19 cellular contexts compared by ENCODE assay signal in genomic region chr3:15659254-15659975, GRCh38. TPM values are rescaled to one million over a fixed set of nuclear protein-coding genes. Genes with fewer than 3 reads are reported as not detected.
A peak's percentile ranks its signal among the peaks of the same experiment; 100 is the strongest.
DNase-seq lines count a peak whose midpoint lies in the region; ATAC-seq and TF ChIP-seq lines count a peak whose summit lies in the region.
"Had no signal": no experiment of that assay in that cellular context is flagged by ENCODE, and none has a peak within 500 bp of the region (broad histone marks: within the 10 kb centered on the region; RNA-seq: fewer than 3 reads in every experiment).

No MANE protein-coding gene starts in this region.

- H2BK12ac ChIP-seq in H9 (ENCODE audit: insufficient read length, low read depth, low read length), result no peak overlapping the region

- H3K4me3 Mint-ChIP-seq in T-helper 2 cell treated with Interferon-gamma antibody and Interleukin-4, amounts not matched to agents 5 μg/mL and 100 μg/mL, for 36 hours, result peak overlapping the region; percentile 13
- H3K4me3 Mint-ChIP-seq in H9, result no peak overlapping the region
- H3K4me3 Mint-ChIP-seq: activated CD8-positive, alpha-beta memory T cell treated with anti-CD3 and anti-CD28 coated beads, Interleukin-2, amount 10 ng/mL, durations not matched to agents 7 days and 5 days; IgD-negative memory B cell; naive B cell; type B pancreatic cell had no signal

- peaks cover 60% of the 10 kb centered on the region for H3K9me3 Mint-ChIP-seq in T-helper 2 cell treated with Interferon-gamma antibody and Interleukin-4, amounts not matched to agents 5 μg/mL and 100 μg/mL, for 36 hours
- H3K9me3 Mint-ChIP-seq in H9, result peaks cover 15 to 25% of the 10 kb centered on the region in 2 experiments

- 70% methylated on average over 5 of the region's 5 CpGs for WGBS in smooth muscle cell (ENCODE audit: low lambda C conversion rate)
- WGBS in H9 (ENCODE audit: extremely low coverage, insufficient read length, low lambda C conversion rate), result no CpG with 5 or more reads among the region's 5 CpGs

- no peak overlapping the region for H3K27ac ChIP-seq in smooth muscle cell (ENCODE audit: low read depth)
- no peak overlapping the region for H3K27ac ChIP-seq in H9 (ENCODE audit: insufficient read length, low read depth, low read length)
- H3K27ac ChIP-seq: stomach had no signal

- peak overlapping the region; percentile 15 for H3K4me2 ChIP-seq in smooth muscle cell
- no peak overlapping the region for H3K4me2 ChIP-seq in H9 (ENCODE audit: insufficient read depth, insufficient read length, low read length)

- no peak overlapping the region for H3K4ac ChIP-seq in H9 (ENCODE audit: low read depth, low read length)

- H4K20me1 ChIP-seq in smooth muscle cell (ENCODE audit: low read depth), result no peaks in the 10 kb centered on the region
- H4K20me1 ChIP-seq in H9 (ENCODE audit: control insufficient read depth, insufficient read depth, insufficient read length), result no peaks in the 10 kb centered on the region

- TF ChIP-seq CTCF in smooth muscle cell (IDR thresholded peaks at IDR 0.05; ENCODE audit: borderline replicate concordance, insufficient read depth, poor library complexity, severe bottlenecking) (no peak), H9 (conservative IDR thresholded peaks at IDR 0.05) (no peak)

- H2BK5ac ChIP-seq in H9 (ENCODE audit: insufficient read length, low read length), result no peak overlapping the region

- no peak overlapping the region for H4K5ac ChIP-seq in H9 (ENCODE audit: insufficient read length, low read depth, low read length)

- H2AK5ac ChIP-seq in H9 (ENCODE audit: insufficient read length, low read length), result no peak overlapping the region

- H4K8ac ChIP-seq in H9 (replicated peaks; ENCODE audit: insufficient read length, low read depth, low read length), result no peak overlapping the region

- no peak overlapping the region for H2BK20ac ChIP-seq in H9 (ENCODE audit: low read depth, low read length, poor library complexity, severe bottlenecking)

- ATAC-seq in GM21447 (IDR thresholded peaks at IDR 0.05; ENCODE audit: unreplicated experiment), result no peak
- ATAC-seq: activated CD8-positive, alpha-beta memory T cell treated with anti-CD3 and anti-CD28 coated beads, Interleukin-2, amount 10 ng/mL, durations not matched to agents 7 days and 5 days had no signal

- H3K79me2 ChIP-seq in smooth muscle cell (ENCODE audit: low read depth) (no peaks in the 10 kb centered on the region), H9 (ENCODE audit: insufficient read depth, low read length) (no peaks in the 10 kb centered on the region)

- H3K4me3 ChIP-seq in smooth muscle cell, result no peak overlapping the region
- H3K4me3 ChIP-seq: stomach had no signal

- DNase-seq in T-helper 2 cell treated with Interferon-gamma antibody and Interleukin-4, amounts not matched to agents 5 μg/mL and 100 μg/mL, for 36 hours (ENCODE audit: low spot score), result no peak
- no peak for DNase-seq in T-helper 2 cell
- DNase-seq in NCI-H82 (lab: John Stamatoyannopoulos, UW), result peak; percentile 36
- DNase-seq in cerebellar cortex (ENCODE audit: low spot score), result peak; percentile 43
- DNase-seq in smooth muscle cell (lab: John Stamatoyannopoulos, UW; ENCODE audit: unreplicated experiment), result no peak
- DNase-seq in SIG-M5 treated with dmso at 0.1 percent for 504 hours (lab: John Stamatoyannopoulos, UW; ENCODE audit: unreplicated experiment), result no peak
- no peak for DNase-seq in H9
- DNase-seq: ACHN; activated CD8-positive, alpha-beta memory T cell treated with anti-CD3 and anti-CD28 coated beads, Interleukin-2, amount 10 ng/mL, durations not matched to agents 7 days and 5 days; activated gamma-delta T cell; effector CD8-positive, alpha-beta T cell; naive B cell; NCI-H1048; NCI-H2171 treated with DMSO at 0.1 percent for 48 hours; SHP77 treated with DMSO at 0.1 percent for 48 hours; stomach had no signal

- H4K91ac ChIP-seq in H9 (ENCODE audit: insufficient read length, low read depth, low read length), result no peak overlapping the region

- H3K56ac ChIP-seq in H9 (ENCODE audit: insufficient read length, low read depth, low read length), result no peak overlapping the region

- no peak overlapping the region for H3K18ac ChIP-seq in H9 (ENCODE audit: insufficient read length, low read depth, low read length)

- H3K79me1 ChIP-seq in H9 (ENCODE audit: insufficient read depth, low read depth, low read length, poor library complexity, severe bottlenecking), result no peaks in the 10 kb centered on the region

- no peak overlapping the region for H3K14ac ChIP-seq in H9 (ENCODE audit: insufficient read depth, low read length)

- H3K23me2 ChIP-seq in H9 (ENCODE audit: insufficient read length, low read depth, low read length, poor library complexity, severe bottlenecking), result no peaks in the 10 kb centered on the region

- H3K27me3 ChIP-seq in smooth muscle cell (ENCODE audit: low read depth) (no peaks in the 10 kb centered on the region), H9 (ENCODE audit: insufficient read depth, low read length) (no peaks in the 10 kb centered on the region)
- H3K27me3 ChIP-seq: stomach had no signal

- H3K9me3 ChIP-seq in smooth muscle cell (replicated peaks; ENCODE audit: low read depth) (no peaks in the 10 kb centered on the region), H9 (ENCODE audit: control insufficient read depth, low read depth, low read length) (no peaks in the 10 kb centered on the region)

- H3K27me3 Mint-ChIP-seq in T-helper 2 cell treated with Interferon-gamma antibody and Interleukin-4, amounts not matched to agents 5 μg/mL and 100 μg/mL, for 36 hours (ENCODE audit: low read depth), result no peaks in the 10 kb centered on the region
- no peaks in the 10 kb centered on the region for H3K27me3 Mint-ChIP-seq in H9 (ENCODE audit: low read depth)
- H3K27me3 Mint-ChIP-seq: IgD-negative memory B cell, type B pancreatic cell had no signal

- no peak overlapping the region for H2BK120ac ChIP-seq in H9 (ENCODE audit: low read depth, low read length, poor library complexity, severe bottlenecking)

- peaks cover 28% of the 10 kb centered on the region for H3K36me3 Mint-ChIP-seq in T-helper 2 cell treated with Interferon-gamma antibody and Interleukin-4, amounts not matched to agents 5 μg/mL and 100 μg/mL, for 36 hours (ENCODE audit: low read depth)
- H3K36me3 Mint-ChIP-seq in H9 (ENCODE audit: insufficient read depth in 1 of 3, low read depth in 3 of 3), result peaks cover 11 to 18% (median 13%) of the 10 kb centered on the region in 3 experiments
- H3K36me3 Mint-ChIP-seq: IgD-negative memory B cell had no signal

- no peak overlapping the region for H3K9ac ChIP-seq in smooth muscle cell (ENCODE audit: low read depth)
- H3K9ac ChIP-seq in H9 (ENCODE audit: extremely low read depth, insufficient read length, low read length), result no peak overlapping the region

- H3F3A ChIP-seq in smooth muscle cell (ENCODE audit: low read depth), result peaks cover 3% of the 10 kb centered on the region

- no peak overlapping the region for H2AFZ ChIP-seq in smooth muscle cell (ENCODE audit: low read depth)
- H2AFZ ChIP-seq in H9 (ENCODE audit: low read length), result no peak overlapping the region

- H3T11ph ChIP-seq in H9 (ENCODE audit: low read length), result no peak overlapping the region

- no peaks in the 10 kb centered on the region for H3K36me3 ChIP-seq in smooth muscle cell (ENCODE audit: low read depth)
- H3K36me3 ChIP-seq: stomach had no signal

- H3K4me1 Mint-ChIP-seq in T-helper 2 cell treated with Interferon-gamma antibody and Interleukin-4, amounts not matched to agents 5 μg/mL and 100 μg/mL, for 36 hours (ENCODE audit: low read depth), result peaks cover 16% of the 10 kb centered on the region
- peaks cover 5 to 7% of the 10 kb centered on the region in 2 experiments; a peak in 3 of 4 replicates for H3K4me1 Mint-ChIP-seq in H9
- H3K4me1 Mint-ChIP-seq: IgD-negative memory B cell had no signal

- no peak overlapping the region for H3K23ac ChIP-seq in H9 (ENCODE audit: insufficient read length, low read depth, low read length)

- no peak overlapping the region for H2BK15ac ChIP-seq in H9 (ENCODE audit: low read depth, low read length)

- H3K4me1 ChIP-seq in smooth muscle cell (ENCODE audit: low read depth) (peaks cover 14% of the 10 kb centered on the region), H9 (ENCODE audit: insufficient read depth, low read length) (no peaks in the 10 kb centered on the region)

- no peak overlapping the region for H3K27ac Mint-ChIP-seq in T-helper 2 cell treated with Interferon-gamma antibody and Interleukin-4, amounts not matched to agents 5 μg/mL and 100 μg/mL, for 36 hours
- H3K27ac Mint-ChIP-seq in H9, result no peak overlapping the region
- H3K27ac Mint-ChIP-seq: activated CD8-positive, alpha-beta memory T cell treated with anti-CD3 and anti-CD28 coated beads, Interleukin-2, amount 10 ng/mL, durations not matched to agents 7 days and 5 days; naive B cell; type B pancreatic cell had no signal

RNA-seq across cellular contexts. Expression of gene BTD, which starts 57.9 kb away (rescaled TPM):
- 9.4 and 20.9 TPM in 2 replicates for total RNA-seq in smooth muscle cell
- 16.3 and 23.6 TPM in 2 replicates for polyA plus RNA-seq in smooth muscle cell
- total RNA-seq in H9 (2021), result 21.5 and 23.3 TPM in 2 replicates

RNA-seq across cellular contexts. Expression of gene HACL1, which starts 58.0 kb away (rescaled TPM):
- 13.0 and 17.9 TPM in 2 replicates for total RNA-seq in smooth muscle cell
- polyA plus RNA-seq in smooth muscle cell, result 11.8 and 16.3 TPM in 2 replicates
- 48.9 and 52.6 TPM in 2 replicates for total RNA-seq in H9 (2021)

Comparison
In these comparisons a context has a peak if more than half of its experiments do, and no peak if none do; other contexts are left out.
1. DNase-seq: peak in NCI-H82 (single experiment) and cerebellar cortex (single experiment); none in T-helper 2 cell treated with Interferon-gamma antibody and Interleukin-4, amounts not matched to agents 5 μg/mL and 100 μg/mL, for 36 hours (single experiment), T-helper 2 cell (0 of 5), smooth muscle cell (single experiment), SIG-M5 treated with dmso at 0.1 percent for 504 hours (single experiment) and H9 (single experiment).